In the genomic region with DNA sequence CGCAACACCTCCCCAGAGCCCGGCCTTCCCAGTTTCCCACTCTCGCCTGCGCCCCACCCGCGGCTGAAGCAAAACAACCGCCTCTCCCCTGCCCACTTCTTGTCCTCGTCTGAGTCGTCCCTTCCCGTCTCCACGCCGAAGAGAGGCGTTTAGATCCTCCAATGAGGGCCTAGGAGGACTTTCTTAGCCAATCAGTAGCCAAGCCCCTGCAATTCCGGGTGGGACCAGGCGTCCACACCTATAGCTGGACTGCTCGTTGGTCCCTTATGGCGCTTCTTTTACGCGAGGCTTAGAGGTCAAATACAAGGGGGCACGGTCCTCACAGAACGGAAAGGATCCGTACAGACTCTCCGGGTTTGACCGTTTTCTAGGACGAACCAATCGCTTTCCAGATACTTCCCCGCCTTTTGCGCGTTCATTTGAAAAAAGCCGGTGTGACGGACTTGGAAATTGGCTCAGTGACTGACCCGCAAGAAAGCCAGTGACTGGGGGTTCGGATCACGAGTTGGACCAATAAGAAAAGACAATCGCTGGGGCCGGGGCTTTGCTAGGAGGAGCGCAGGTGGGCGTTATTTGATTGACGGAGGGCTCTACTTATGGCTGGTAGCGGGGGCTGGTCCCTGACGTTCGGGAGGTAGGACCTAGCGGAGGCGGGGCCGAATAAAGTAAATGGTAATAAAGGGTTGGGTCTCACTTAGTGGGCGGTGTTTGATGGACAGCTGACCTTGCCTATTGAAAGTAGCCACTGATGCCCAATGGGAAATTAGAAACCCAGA, we compare ENCODE assay signal across 1 cellular context.
TF ChIP-seq lines count a peak whose summit lies in the region.

No MANE protein-coding gene starts in this region.

TF ChIP-seq in WTC11, 78 proteins besides CTCF, POLR2A, EP300 and RAD21 (continued from another document):
- TF ChIP-seq, protein P1, sequence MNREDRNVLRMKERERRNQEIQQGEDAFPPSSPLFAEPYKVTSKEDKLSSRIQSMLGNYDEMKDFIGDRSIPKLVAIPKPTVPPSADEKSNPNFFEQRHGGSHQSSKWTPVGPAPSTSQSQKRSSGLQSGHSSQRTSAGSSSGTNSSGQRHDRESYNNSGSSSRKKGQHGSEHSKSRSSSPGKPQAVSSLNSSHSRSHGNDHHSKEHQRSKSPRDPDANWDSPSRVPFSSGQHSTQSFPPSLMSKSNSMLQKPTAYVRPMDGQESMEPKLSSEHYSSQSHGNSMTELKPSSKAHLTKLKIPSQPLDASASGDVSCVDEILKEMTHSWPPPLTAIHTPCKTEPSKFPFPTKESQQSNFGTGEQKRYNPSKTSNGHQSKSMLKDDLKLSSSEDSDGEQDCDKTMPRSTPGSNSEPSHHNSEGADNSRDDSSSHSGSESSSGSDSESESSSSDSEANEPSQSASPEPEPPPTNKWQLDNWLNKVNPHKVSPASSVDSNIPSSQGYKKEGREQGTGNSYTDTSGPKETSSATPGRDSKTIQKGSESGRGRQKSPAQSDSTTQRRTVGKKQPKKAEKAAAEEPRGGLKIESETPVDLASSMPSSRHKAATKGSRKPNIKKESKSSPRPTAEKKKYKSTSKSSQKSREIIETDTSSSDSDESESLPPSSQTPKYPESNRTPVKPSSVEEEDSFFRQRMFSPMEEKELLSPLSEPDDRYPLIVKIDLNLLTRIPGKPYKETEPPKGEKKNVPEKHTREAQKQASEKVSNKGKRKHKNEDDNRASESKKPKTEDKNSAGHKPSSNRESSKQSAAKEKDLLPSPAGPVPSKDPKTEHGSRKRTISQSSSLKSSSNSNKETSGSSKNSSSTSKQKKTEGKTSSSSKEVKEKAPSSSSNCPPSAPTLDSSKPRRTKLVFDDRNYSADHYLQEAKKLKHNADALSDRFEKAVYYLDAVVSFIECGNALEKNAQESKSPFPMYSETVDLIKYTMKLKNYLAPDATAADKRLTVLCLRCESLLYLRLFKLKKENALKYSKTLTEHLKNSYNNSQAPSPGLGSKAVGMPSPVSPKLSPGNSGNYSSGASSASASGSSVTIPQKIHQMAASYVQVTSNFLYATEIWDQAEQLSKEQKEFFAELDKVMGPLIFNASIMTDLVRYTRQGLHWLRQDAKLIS (CRISPR knock-in tag; IDR thresholded peaks at IDR 0.05; ENCODE audit: borderline replicate concordance) = peak; percentile 62; the same call in 1 of the 2 replicates
- TF ChIP-seq CREM (CRISPR knock-in tag; IDR thresholded peaks at IDR 0.05) (peak; percentile 71; the same call in 1 of the 2 replicates), NR3C1 (CRISPR knock-in tag; conservative IDR thresholded peaks at IDR 0.05; ENCODE audit: low read depth) (no peak), JUN (CRISPR knock-in tag; IDR thresholded peaks at IDR 0.05) (no peak), TCF7 (CRISPR knock-in tag; IDR thresholded peaks at IDR 0.05; ENCODE audit: low read depth) (no peak), ETV6 (CRISPR knock-in tag; IDR thresholded peaks at IDR 0.05) (0 out of 2 replicates have a peak, but pooled peaks have one; percentile 29), FOXP1 (CRISPR knock-in tag; IDR thresholded peaks at IDR 0.05; ENCODE audit: borderline replicate concordance) (peak; percentile 34; the same call in 1 of the 2 replicates), ZNF263 (CRISPR knock-in tag; IDR thresholded peaks at IDR 0.05; ENCODE audit: low read depth) (0 out of 2 replicates have a peak, but pooled peaks have one; percentile 5), GABPB1 (CRISPR knock-in tag; IDR thresholded peaks at IDR 0.05) (peak; percentile 55; the same call in 1 of the 2 replicates), NR1H2 (CRISPR knock-in tag; IDR thresholded peaks at IDR 0.05) (no peak)
- TF ChIP-seq, protein P2, sequence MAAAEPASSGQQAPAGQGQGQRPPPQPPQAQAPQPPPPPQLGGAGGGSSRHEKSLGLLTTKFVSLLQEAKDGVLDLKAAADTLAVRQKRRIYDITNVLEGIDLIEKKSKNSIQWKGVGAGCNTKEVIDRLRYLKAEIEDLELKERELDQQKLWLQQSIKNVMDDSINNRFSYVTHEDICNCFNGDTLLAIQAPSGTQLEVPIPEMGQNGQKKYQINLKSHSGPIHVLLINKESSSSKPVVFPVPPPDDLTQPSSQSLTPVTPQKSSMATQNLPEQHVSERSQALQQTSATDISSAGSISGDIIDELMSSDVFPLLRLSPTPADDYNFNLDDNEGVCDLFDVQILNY (CRISPR knock-in tag; IDR thresholded peaks at IDR 0.05) = 0 out of 2 replicates have a peak, but pooled peaks have one; percentile 72
TF ChIP-seq in WTC11: peak in this region for 15.
